Comparison of ENCODE assay signal across 8 cellular contexts in genomic region chr19:43755256-43755801, GRCh38. TPM values are rescaled to one million over a fixed set of nuclear protein-coding genes. Genes with fewer than 3 reads are reported as not detected.
DNase-seq lines count a peak whose midpoint lies in the region; ATAC-seq and TF ChIP-seq lines count a peak whose summit lies in the region.

No MANE protein-coding gene starts in this region.

- H3K4me2 ChIP-seq in DND-41 (ENCODE audit: insufficient read depth, low read length) = peak overlapping the region; percentile 71

- peak overlapping the region; percentile 99 for H3K27ac ChIP-seq in DND-41 (ENCODE audit: low read length)
- peak overlapping the region; percentile 97 for H3K27ac ChIP-seq in ectodermal cell (ENCODE audit: insufficient read depth, low read depth, low read length, poor library complexity, severe bottlenecking)
- H3K27ac ChIP-seq in lower lobe of right lung = peak overlapping the region; percentile 99

- H3K9ac ChIP-seq in DND-41 (ENCODE audit: low read depth, low read length) = peak overlapping the region; percentile 98

- H3K27me3 ChIP-seq in DND-41 (ENCODE audit: insufficient read depth, low read length, poor library complexity) (no peaks in the 10 kb centered on the region), ectodermal cell (ENCODE audit: control insufficient read depth, insufficient read depth, low read length, poor library complexity, severe bottlenecking) (no peaks in the 10 kb centered on the region), lower lobe of right lung (ENCODE audit: low read depth) (no peaks in the 10 kb centered on the region)

- TF ChIP-seq CTCF in DND-41 (IDR thresholded peaks at IDR 0.05; ENCODE audit: borderline replicate concordance, extremely low read depth, low read length, poor library complexity, severe bottlenecking) (no peak), lower lobe of right lung (IDR thresholded peaks at IDR 0.05) (no peak)

- POLR2A ChIA-PET in activated CD4-positive, alpha-beta memory T cell treated with anti-CD3 and anti-CD28 coated beads, Interleukin-2, amount 10 ng/mL, durations not matched to agents 7 days and 5 days (lab: Charles Lee) = interaction anchor here (0.5 to 8.2 kb wide), 21 partner anchors 9 to 999 kb away, joined by 3 to 259 read pairs (median 4); partner anchors contain the start of genes IRGQ, KCNN4, ZNF226 and ZNF45

- H3K27me3 Mint-ChIP-seq in activated CD4-positive, alpha-beta memory T cell treated with anti-CD3 and anti-CD28 coated beads, Interleukin-2, amount 10 ng/mL, durations not matched to agents 7 days and 5 days = no peaks in the 10 kb centered on the region

- intact Hi-C loops in lower lobe of right lung (cut with DNase I) = no loop called here

- H3K9me3 ChIP-seq in DND-41 (ENCODE audit: insufficient read depth, low read length, severe bottlenecking) (no peaks in the 10 kb centered on the region), ectodermal cell (ENCODE audit: control insufficient read depth, low read length) (no peaks in the 10 kb centered on the region), lower lobe of right lung (no peaks in the 10 kb centered on the region)

- H4K20me1 ChIP-seq in DND-41 (ENCODE audit: insufficient read depth, low read length) = peaks cover 16% of the 10 kb centered on the region; the same call in 1 of the 2 replicates

- H3K36me3 ChIP-seq in DND-41 (ENCODE audit: insufficient read depth, low read length) = peaks cover 33% of the 10 kb centered on the region
- peaks cover 10% of the 10 kb centered on the region for H3K36me3 ChIP-seq in ectodermal cell (ENCODE audit: control insufficient read depth, insufficient read depth, low read length)
- peaks cover 12% of the 10 kb centered on the region for H3K36me3 ChIP-seq in lower lobe of right lung

- H2AFZ ChIP-seq in DND-41 (ENCODE audit: low read depth, low read length) = peak overlapping the region; percentile 75

- peaks cover 64% of the 10 kb centered on the region for H3K4me1 Mint-ChIP-seq in activated CD4-positive, alpha-beta memory T cell treated with anti-CD3 and anti-CD28 coated beads, Interleukin-2, amount 10 ng/mL, durations not matched to agents 7 days and 5 days

- peak overlapping the region; percentile 72 to 79 for H3K4me3 ChIP-seq in DND-41 (ENCODE audit: low read depth in 1 of 2, low read length in 2 of 2)
- H3K4me3 ChIP-seq in ectodermal cell (ENCODE audit: insufficient read depth, low read depth, low read length) = peak overlapping the region; percentile 92
- H3K4me3 ChIP-seq in lower lobe of right lung = peak overlapping the region; percentile 72

- CTCF ChIA-PET in activated CD4-positive, alpha-beta memory T cell treated with anti-CD3 and anti-CD28 coated beads, Interleukin-2, amount 10 ng/mL, durations not matched to agents 7 days and 5 days (lab: Charles Lee) = interaction anchor here (0.6 to 8.5 kb wide), 9 partner anchors 10 to 316 kb away, joined by 3 to 111 read pairs (median 5); partner anchors contain the start of genes KCNN4 and PLAUR

- H3K27ac Mint-ChIP-seq in activated CD4-positive, alpha-beta memory T cell treated with anti-CD3 and anti-CD28 coated beads, Interleukin-2, amount 10 ng/mL, durations not matched to agents 7 days and 5 days = peak overlapping the region; percentile 99

- peaks cover 54% of the 10 kb centered on the region for H3K36me3 Mint-ChIP-seq in activated CD4-positive, alpha-beta memory T cell treated with anti-CD3 and anti-CD28 coated beads, Interleukin-2, amount 10 ng/mL, durations not matched to agents 7 days and 5 days (ENCODE audit: low read depth)

- H3K4me3 Mint-ChIP-seq in activated CD4-positive, alpha-beta memory T cell treated with anti-CD3 and anti-CD28 coated beads, Interleukin-2, amount 10 ng/mL, durations not matched to agents 7 days and 5 days = peak overlapping the region; percentile 97

- peaks cover 52% of the 10 kb centered on the region for H3K79me2 ChIP-seq in DND-41 (ENCODE audit: insufficient read depth, low read length)

- no peaks in the 10 kb centered on the region for H3K9me3 Mint-ChIP-seq in activated CD4-positive, alpha-beta memory T cell treated with anti-CD3 and anti-CD28 coated beads, Interleukin-2, amount 10 ng/mL, durations not matched to agents 7 days and 5 days

- WGBS in ectodermal cell, 2 experiments = 1 to 3% methylated on average over 27 to 28 of the region's 28 CpGs

- H3K4me1 ChIP-seq in DND-41 (ENCODE audit: insufficient read depth, low read length) = peaks cover 34% of the 10 kb centered on the region
- no peaks in the 10 kb centered on the region for H3K4me1 ChIP-seq in ectodermal cell (ENCODE audit: control insufficient read depth, insufficient read depth, low read length)
- peaks cover 48% of the 10 kb centered on the region for H3K4me1 ChIP-seq in lower lobe of right lung

- ATAC-seq in DND-41 (ENCODE audit: insufficient read depth, low read depth) (peak; percentile 52), HG03354 (IDR thresholded peaks at IDR 0.05; ENCODE audit: poor library complexity, severe bottlenecking, unreplicated experiment) (peak; percentile 24), lower lobe of right lung (peak; percentile 73 to 80), HG02870 (IDR thresholded peaks at IDR 0.05; ENCODE audit: unreplicated experiment) (no peak)

- DNase-seq in DND-41 (peak; percentile 87), NCI-H82 (lab: John Stamatoyannopoulos, UW) (peak; percentile 85), lower lobe of right lung (peak; percentile 87)
- peak; percentile 87 for DNase-seq in activated CD4-positive, alpha-beta memory T cell treated with anti-CD3 and anti-CD28 coated beads, Interleukin-2, amount 10 ng/mL, durations not matched to agents 7 days and 5 days
- peak; percentile 62 for DNase-seq in stimulated activated CD8-positive, alpha-beta memory T cell treated with anti-CD3 and anti-CD28 coated beads, Interleukin-12 subunit alpha, Interleukin-12 subunit beta, amount 100 ng/mL, for 1 hour (ENCODE audit: low read depth)

RNA-seq across cellular contexts. Expression of gene SMG9, which starts 0.6 kb away (rescaled TPM):
- total RNA-seq in activated CD4-positive, alpha-beta memory T cell treated with anti-CD3 and anti-CD28 coated beads, Interleukin-2, amount 10 ng/mL, durations not matched to agents 7 days and 5 days = 10 to 100 TPM; 58.1 to 64.6 TPM
- polyA plus RNA-seq in ectodermal cell (2013, experiment 1 of 4) = 50.7 TPM
- polyA plus RNA-seq in ectodermal cell (2013, experiment 2 of 4) = 41.1 TPM
- polyA plus RNA-seq in ectodermal cell (2013, experiment 3 of 4) = 35.4 TPM
- 38.5 TPM for polyA plus RNA-seq in ectodermal cell (2013, experiment 4 of 4)
- 47.3 TPM for total RNA-seq in lower lobe of right lung

RNA-seq across cellular contexts. Expression of gene KCNN4, which starts 25.4 kb away (rescaled TPM):
- 10 to 100 TPM; 71.7 to 72.3 TPM for total RNA-seq in activated CD4-positive, alpha-beta memory T cell treated with anti-CD3 and anti-CD28 coated beads, Interleukin-2, amount 10 ng/mL, durations not matched to agents 7 days and 5 days
- not detected for polyA plus RNA-seq in ectodermal cell (2013, experiment 1 of 4)
- 0.36 TPM for polyA plus RNA-seq in ectodermal cell (2013, experiment 2 of 4)
- polyA plus RNA-seq in ectodermal cell (2013, experiment 3 of 4) = 0.32 TPM
- 0.16 TPM for polyA plus RNA-seq in ectodermal cell (2013, experiment 4 of 4)
- 3.6 TPM for total RNA-seq in lower lobe of right lung

RNA-seq across cellular contexts. Expression of gene IRGC, which starts 39.5 kb away (rescaled TPM):
- total RNA-seq in activated CD4-positive, alpha-beta memory T cell treated with anti-CD3 and anti-CD28 coated beads, Interleukin-2, amount 10 ng/mL, durations not matched to agents 7 days and 5 days = not detected
- not detected for polyA plus RNA-seq in ectodermal cell (2013, experiment 1 of 4)
- not detected for polyA plus RNA-seq in ectodermal cell (2013, experiment 2 of 4)
- not detected for polyA plus RNA-seq in ectodermal cell (2013, experiment 3 of 4)
- polyA plus RNA-seq in ectodermal cell (2013, experiment 4 of 4) = not detected
- not detected for total RNA-seq in lower lobe of right lung

RNA-seq across cellular contexts. Expression of gene LYPD5, which starts 46.9 kb away (rescaled TPM):
- total RNA-seq in activated CD4-positive, alpha-beta memory T cell treated with anti-CD3 and anti-CD28 coated beads, Interleukin-2, amount 10 ng/mL, durations not matched to agents 7 days and 5 days = under 1 TPM; 0.70 to 0.71 TPM
- polyA plus RNA-seq in ectodermal cell (2013, experiment 1 of 4) = not detected
- not detected for polyA plus RNA-seq in ectodermal cell (2013, experiment 2 of 4)
- polyA plus RNA-seq in ectodermal cell (2013, experiment 3 of 4) = 0.11 TPM
- polyA plus RNA-seq in ectodermal cell (2013, experiment 4 of 4) = not detected
- total RNA-seq in lower lobe of right lung = 7.5 TPM

Comparison
In these comparisons a context has a peak if more than half of its experiments do, and no peak if none do; other contexts are left out.
1. RNA of gene KCNN4, which starts 25.4 kb away (total RNA-seq): 71.7 to 72.3 TPM in activated CD4-positive, alpha-beta memory T cell treated with anti-CD3 and anti-CD28 coated beads, Interleukin-2, amount 10 ng/mL, durations not matched to agents 7 days and 5 days; 3.6 TPM in lower lobe of right lung (single experiment); every median in the first group is over 10 times any median in the second.
2. Peak in every context shown above with its lines, with median percentiles within 50 percentile points of each other: DNase-seq, H3K27ac ChIP-seq and H3K4me3 ChIP-seq.